Comparison of ENCODE assay signal across 9 cellular contexts in genomic region chr22:26550498-26551033, GRCh38. TPM values are rescaled to one million over a fixed set of nuclear protein-coding genes. Genes with fewer than 3 reads are reported as not detected.
DNase-seq lines count a peak whose midpoint lies in the region; ATAC-seq and TF ChIP-seq lines count a peak whose summit lies in the region.
"Had no signal": no experiment of that assay in that cellular context is flagged by ENCODE, and none has a peak within 500 bp of the region (broad histone marks: within the 10 kb centered on the region; RNA-seq: fewer than 3 reads in every experiment).

No MANE protein-coding gene starts in this region.

- H3K27ac ChIP-seq in HUES48 (ENCODE audit: low read depth, low read length) (peak overlapping the region; percentile 36), layer of hippocampus (ENCODE audit: low read depth, low read length) (peak overlapping the region; percentile 71), thyroid gland (peak overlapping the region; percentile 83 to 86 (median 86))

- H3K9me3 ChIP-seq in HUES48 (ENCODE audit: control insufficient read depth, insufficient read depth, low read length) = no peaks in the 10 kb centered on the region
- H3K9me3 ChIP-seq in thyroid gland = no peaks in the 10 kb centered on the region

- TF ChIP-seq CTCF in cardiac fibroblast (IDR thresholded peaks at IDR 0.05; ENCODE audit: low read depth, low read length) (no peak), thyroid gland (IDR thresholded peaks at IDR 0.05) (no peak)

- H3K4me1 ChIP-seq in HUES48 (ENCODE audit: control insufficient read depth, insufficient read depth, low read length) (peaks cover 49% of the 10 kb centered on the region), thyroid gland (peaks cover 79 to 98% of the 10 kb centered on the region in 2 donors)

- intact Hi-C loops in thyroid gland (cut with DNase I) = no loop called here

- TF ChIP-seq POLR2A in thyroid gland (IDR thresholded peaks at IDR 0.05) = no peak

- H3K36me3 ChIP-seq in HUES48 (ENCODE audit: control insufficient read depth, insufficient read depth, low read length) (peaks cover 18% of the 10 kb centered on the region), thyroid gland (no peaks in the 10 kb centered on the region)

- ATAC-seq in HG03520 (IDR thresholded peaks at IDR 0.05; ENCODE audit: unreplicated experiment) = no peak
- ATAC-seq in HG02610 (IDR thresholded peaks at IDR 0.05; ENCODE audit: unreplicated experiment) = no peak
- no peak for ATAC-seq in GM21447 (IDR thresholded peaks at IDR 0.05; ENCODE audit: unreplicated experiment)

- WGBS in thyroid gland, 2 donors = 10 to 24% methylated on average over 6 to 8 of the region's 8 CpGs

- H3K27me3 ChIP-seq in HUES48 (ENCODE audit: control insufficient read depth, insufficient read depth, low read length) = no peaks in the 10 kb centered on the region
- no peaks in the 10 kb centered on the region for H3K27me3 ChIP-seq in layer of hippocampus (ENCODE audit: control insufficient read depth, insufficient read depth, low read length)
- no peaks in the 10 kb centered on the region for H3K27me3 ChIP-seq in thyroid gland

- no peak overlapping the region for H3K9ac ChIP-seq in HUES48 (ENCODE audit: low read depth, low read length)

- peak; percentile 64 to 79 for DNase-seq in cardiac fibroblast (ENCODE audit: low read depth in 2 of 2)
- peak; percentile 95 to 96 for DNase-seq in thyroid gland
- DNase-seq in MV-4-11 (lab: John Stamatoyannopoulos, UW) = no peak
- DNase-seq: NCI-H1105 treated with DMSO at 0.1 percent for 48 hours had no signal

- no peak overlapping the region for H3K4me3 ChIP-seq in HUES48 (ENCODE audit: low read depth, low read length)
- no peak overlapping the region for H3K4me3 ChIP-seq in cardiac fibroblast (replicated peaks in 1 of 2; ENCODE audit: low read depth in 2 of 2, low read length in 2 of 2)
- H3K4me3 ChIP-seq in thyroid gland (replicated peaks in 1 of 3) = no peak overlapping the region

RNA-seq across cellular contexts. Expression of gene TFIP11, which starts 38.3 kb away (rescaled TPM):
- 10 to 100 TPM; 30.7 to 66.7 (median 50.0) TPM for total RNA-seq in thyroid gland

RNA-seq across cellular contexts. Expression of gene TPST2, which starts 39.4 kb away (rescaled TPM):
- 100 to 1,000 TPM in 3 of 4 donors, 10 to 100 TPM in 1; 99.2 to 154 (median 121) TPM for total RNA-seq in thyroid gland

Comparison
In these comparisons a context has a peak if more than half of its experiments do, and no peak if none do; other contexts are left out.
1. H3K27ac ChIP-seq: peak in every context shown above with its lines; median percentile 86 in thyroid gland; 71 in layer of hippocampus; 36 in HUES48.